ENCODE assay signal across 11 cellular contexts in genomic region chr16:2784536-2785100, GRCh38. TPM values are rescaled to one million over a fixed set of nuclear protein-coding genes. Genes with fewer than 3 reads are reported as not detected.
DNase-seq lines count a peak whose midpoint lies in the region; ATAC-seq and TF ChIP-seq lines count a peak whose summit lies in the region.
"Had no signal": no experiment of that assay in that cellular context is flagged by ENCODE, and none has a peak within 500 bp of the region (broad histone marks: within the 10 kb centered on the region; RNA-seq: fewer than 3 reads in every experiment).

No MANE protein-coding gene starts in this region.

- peaks cover 0 to 27% (median 5%) of the 10 kb centered on the region in 3 donors for H3K4me1 Mint-ChIP-seq in CD8-positive, alpha-beta memory T cell
- no peaks in the 10 kb centered on the region for H3K4me1 Mint-ChIP-seq in IgD-negative memory B cell
- peaks cover 7% of the 10 kb centered on the region for H3K4me1 Mint-ChIP-seq in endodermal cell

- no peaks in the 10 kb centered on the region for H3K36me3 Mint-ChIP-seq in CD8-positive, alpha-beta memory T cell
- H3K36me3 Mint-ChIP-seq in IgD-negative memory B cell (no peaks in the 10 kb centered on the region), endodermal cell (ENCODE audit: low read depth) (no peaks in the 10 kb centered on the region)
- H3K36me3 Mint-ChIP-seq: brain had no signal

- peak overlapping the region in 5 of 8 donors; percentile 11 to 77 (median 71) for H3K27ac Mint-ChIP-seq in CD8-positive, alpha-beta memory T cell
- H3K27ac Mint-ChIP-seq in IgD-negative memory B cell (no peak overlapping the region), endodermal cell (no peak overlapping the region)
- H3K27ac Mint-ChIP-seq: brain had no signal

- CTCF ChIA-PET in CD8-positive, alpha-beta memory T cell (lab: Charles Lee) = interaction anchor here (1.0 to 1.1 kb wide), 3 partner anchors 12 to 84 kb away, joined by 3 to 6 read pairs (median 4); no protein-coding TSS in a partner anchor

- H3K4me3 ChIP-seq in CD8-positive, alpha-beta memory T cell (ENCODE audit: low read length) = peak overlapping the region; percentile 53
- H3K4me3 ChIP-seq in endodermal cell (ENCODE audit: low read length) (no peak overlapping the region), psoas muscle (peak overlapping the region; percentile 59), BE2C (ENCODE audit: low read depth, low read length) (no peak overlapping the region)

- peak in 2 of 4 donors; percentile 12 to 13 for ATAC-seq in psoas muscle

- peaks cover 3 to 6% of the 10 kb centered on the region in 2 donors for H3K27me3 Mint-ChIP-seq in CD8-positive, alpha-beta memory T cell
- H3K27me3 Mint-ChIP-seq in IgD-negative memory B cell (peaks cover 10% of the 10 kb centered on the region), endodermal cell (ENCODE audit: insufficient read depth) (peaks cover 14% of the 10 kb centered on the region)

- no peak overlapping the region for H3K27ac ChIP-seq in CD8-positive, alpha-beta memory T cell (ENCODE audit: low read depth, low read length)
- no peak overlapping the region for H3K27ac ChIP-seq in endodermal cell (ENCODE audit: low read depth, low read length)
- no peak overlapping the region for H3K27ac ChIP-seq in psoas muscle

- H3K9ac ChIP-seq in endodermal cell (ENCODE audit: extremely low read depth, low read length, poor library complexity, severe bottlenecking) = no peak overlapping the region

- no peak for TF ChIP-seq CTCF in endodermal cell (conservative IDR thresholded peaks at IDR 0.05)
- TF ChIP-seq CTCF in psoas muscle (IDR thresholded peaks at IDR 0.05) = no peak
- TF ChIP-seq CTCF in BE2C (IDR thresholded peaks at IDR 0.05; ENCODE audit: low read depth, low read length) = no peak

- H3K9me3 ChIP-seq in CD8-positive, alpha-beta memory T cell (ENCODE audit: low read length) = no peaks in the 10 kb centered on the region
- no peaks in the 10 kb centered on the region for H3K9me3 ChIP-seq in endodermal cell (ENCODE audit: control insufficient read depth, low read length)
- no peaks in the 10 kb centered on the region for H3K9me3 ChIP-seq in psoas muscle
- no peaks in the 10 kb centered on the region for H3K9me3 ChIP-seq in BE2C

- DNase-seq in CD8-positive, alpha-beta memory T cell = peak in 1 of 5 donors; percentile 39
- DNase-seq in endodermal cell (peak; percentile 39), psoas muscle (no peak), NCI-H524 (lab: John Stamatoyannopoulos, UW) (no peak), cerebellar cortex (ENCODE audit: low spot score) (no peak), BE2C (no peak)
- DNase-seq: Karpas-422, NCI-H2227 treated with DMSO at 0.1 percent for 48 hours had no signal

- POLR2A ChIA-PET in CD8-positive, alpha-beta memory T cell (lab: Charles Lee) = no interaction called here

- no peaks in the 10 kb centered on the region for H3K9me3 Mint-ChIP-seq in CD8-positive, alpha-beta memory T cell
- H3K9me3 Mint-ChIP-seq in IgD-negative memory B cell (no peaks in the 10 kb centered on the region), endodermal cell (no peaks in the 10 kb centered on the region)
- H3K9me3 Mint-ChIP-seq: brain had no signal

- 87 to 89% methylated on average over 8 to 15 of the region's 15 CpGs for WGBS in endodermal cell (ENCODE audit: insufficient coverage in 1 of 2, insufficient read length in 1 of 2), 2 experiments
- WGBS in psoas muscle, 3 donors = 44 to 53% (median 52%) methylated on average over 15 of the region's 15 CpGs

- peak overlapping the region; percentile 79 to 96 (median 84) for H3K4me3 Mint-ChIP-seq in CD8-positive, alpha-beta memory T cell
- H3K4me3 Mint-ChIP-seq in IgD-negative memory B cell = peak overlapping the region; percentile 60 to 91 (median 74)
- H3K4me3 Mint-ChIP-seq in endodermal cell = no peak overlapping the region

- intact Hi-C loops in psoas muscle (cut with DNase I) = loop anchor here in 1 of 2 donors (5.0 kb wide), 1 partner anchor 78 kb away; no protein-coding TSS in a partner anchor

- H3K36me3 ChIP-seq in CD8-positive, alpha-beta memory T cell (ENCODE audit: insufficient read depth, low read length) = no peaks in the 10 kb centered on the region
- H3K36me3 ChIP-seq in endodermal cell (ENCODE audit: control insufficient read depth, insufficient read depth, low read length) (no peaks in the 10 kb centered on the region), psoas muscle (ENCODE audit: insufficient read depth in 1 of 2, low read depth in 1 of 2) (no peaks in the 10 kb centered on the region), BE2C (no peaks in the 10 kb centered on the region)

- H3K4me1 ChIP-seq in CD8-positive, alpha-beta memory T cell (ENCODE audit: insufficient read depth, low read length) = peaks cover 12% of the 10 kb centered on the region
- H3K4me1 ChIP-seq in endodermal cell (ENCODE audit: control insufficient read depth, insufficient read depth, low read length) = peaks cover 5% of the 10 kb centered on the region
- H3K4me1 ChIP-seq in psoas muscle = no peaks in the 10 kb centered on the region
- H3K4me1 ChIP-seq in BE2C = no peaks in the 10 kb centered on the region

- H3K27me3 ChIP-seq in CD8-positive, alpha-beta memory T cell (ENCODE audit: insufficient read depth, low read length, poor library complexity, severe bottlenecking) = no peaks in the 10 kb centered on the region
- peaks cover 20% of the 10 kb centered on the region for H3K27me3 ChIP-seq in endodermal cell (ENCODE audit: control insufficient read depth, insufficient read depth, low read length, poor library complexity, severe bottlenecking)
- peaks cover 0 to 39% (median 17%) of the 10 kb centered on the region in 3 donors for H3K27me3 ChIP-seq in psoas muscle (ENCODE audit: insufficient read depth in 3 of 3, low read length in 2 of 3)
- H3K27me3 ChIP-seq in BE2C = peaks cover 16% of the 10 kb centered on the region

RNA-seq across cellular contexts. Expression of gene PRSS33, which starts 2.7 kb away (rescaled TPM):
- total RNA-seq in CD8-positive, alpha-beta memory T cell = under 1 TPM; 0.15 to 0.22 TPM
- not detected for polyA plus RNA-seq in CD8-positive, alpha-beta memory T cell
- polyA plus RNA-seq in IgD-negative memory B cell = not detected
- total RNA-seq in endodermal cell = under 1 TPM in 1 of 2 donors, not detected in 1; 0.35 TPM
- 0.36 TPM for polyA plus RNA-seq in endodermal cell (2013, experiment 1 of 2)
- 0.41 TPM for polyA plus RNA-seq in endodermal cell (2013, experiment 2 of 2)
- not detected for total RNA-seq in psoas muscle
- not detected for polyA plus RNA-seq in psoas muscle
- not detected for polyA plus RNA-seq in BE2C (2012; ENCODE audit: insufficient read depth, insufficient read length, low read depth)
- total RNA-seq: renal cortical epithelial cell had no signal

RNA-seq across cellular contexts. Expression of gene ELOB, which starts 7.5 kb away (rescaled TPM):
- 100 to 1,000 TPM; 322 to 338 TPM for total RNA-seq in CD8-positive, alpha-beta memory T cell
- 274 TPM for polyA plus RNA-seq in CD8-positive, alpha-beta memory T cell
- polyA plus RNA-seq in IgD-negative memory B cell (262 TPM), psoas muscle (100 to 1,000 TPM; 344 to 660 (median 388) TPM)
- total RNA-seq in endodermal cell (100 to 1,000 TPM; 264 to 272 TPM), psoas muscle (100 to 1,000 TPM; 226 to 317 (median 296) TPM)
- 227 TPM for polyA plus RNA-seq in endodermal cell (2013, experiment 1 of 2)
- 216 TPM for polyA plus RNA-seq in endodermal cell (2013, experiment 2 of 2)
- 2,443 TPM for polyA plus RNA-seq in BE2C (2012; ENCODE audit: insufficient read depth, insufficient read length, low read depth)

RNA-seq across cellular contexts. Expression of gene PRSS41, which starts 13.7 kb away (rescaled TPM):
- not detected for total RNA-seq in CD8-positive, alpha-beta memory T cell
- polyA plus RNA-seq in CD8-positive, alpha-beta memory T cell = not detected
- polyA plus RNA-seq in IgD-negative memory B cell (not detected), psoas muscle (not detected)
- total RNA-seq in endodermal cell (not detected), psoas muscle (not detected)
- polyA plus RNA-seq in endodermal cell (2013, experiment 1 of 2) = not detected
- not detected for polyA plus RNA-seq in endodermal cell (2013, experiment 2 of 2)
- not detected for polyA plus RNA-seq in BE2C (2012; ENCODE audit: insufficient read depth, insufficient read length, low read depth)
- total RNA-seq: renal cortical epithelial cell had no signal

RNA-seq across cellular contexts. Expression of gene SRRM2, which starts 32.2 kb away (rescaled TPM):
- total RNA-seq in CD8-positive, alpha-beta memory T cell = 100 to 1,000 TPM; 517 to 529 TPM
- 130 TPM for polyA plus RNA-seq in CD8-positive, alpha-beta memory T cell
- 159 TPM for polyA plus RNA-seq in IgD-negative memory B cell
- 100 to 1,000 TPM; 843 to 876 TPM for total RNA-seq in endodermal cell
- 625 TPM for polyA plus RNA-seq in endodermal cell (2013, experiment 1 of 2)
- polyA plus RNA-seq in endodermal cell (2013, experiment 2 of 2) = 517 TPM
- 100 to 1,000 TPM; 277 to 413 (median 316) TPM for total RNA-seq in psoas muscle
- 100 to 1,000 TPM; 183 to 226 (median 216) TPM for polyA plus RNA-seq in psoas muscle
- 1,075 TPM for polyA plus RNA-seq in BE2C (2012; ENCODE audit: insufficient read depth, insufficient read length, low read depth)

RNA-seq across cellular contexts. Expression of gene PRSS21, which starts 32.4 kb away (rescaled TPM):
- total RNA-seq in CD8-positive, alpha-beta memory T cell = 1 to 10 TPM; 8.8 to 9.2 TPM
- 13.6 TPM for polyA plus RNA-seq in CD8-positive, alpha-beta memory T cell
- 10.4 TPM for polyA plus RNA-seq in IgD-negative memory B cell
- not detected for total RNA-seq in endodermal cell
- polyA plus RNA-seq in endodermal cell (2013, experiment 1 of 2) = not detected
- not detected for polyA plus RNA-seq in endodermal cell (2013, experiment 2 of 2)
- total RNA-seq in psoas muscle = not detected
- polyA plus RNA-seq in psoas muscle = under 1 TPM; 0.05 to 0.20 (median 0.10) TPM
- polyA plus RNA-seq in BE2C (2012; ENCODE audit: insufficient read depth, insufficient read length, low read depth) = not detected

Comparison
In these comparisons a context has a peak if more than half of its experiments do, and no peak if none do; other contexts are left out.
1. H3K4me3 ChIP-seq: peak in CD8-positive, alpha-beta memory T cell (single experiment) and psoas muscle (single experiment); none in endodermal cell (single experiment) and BE2C (single experiment).
2. H3K27ac Mint-ChIP-seq: peak in CD8-positive, alpha-beta memory T cell (5 of 8); none in IgD-negative memory B cell (0 of 3) and endodermal cell (single experiment).